In the genomic region with DNA sequence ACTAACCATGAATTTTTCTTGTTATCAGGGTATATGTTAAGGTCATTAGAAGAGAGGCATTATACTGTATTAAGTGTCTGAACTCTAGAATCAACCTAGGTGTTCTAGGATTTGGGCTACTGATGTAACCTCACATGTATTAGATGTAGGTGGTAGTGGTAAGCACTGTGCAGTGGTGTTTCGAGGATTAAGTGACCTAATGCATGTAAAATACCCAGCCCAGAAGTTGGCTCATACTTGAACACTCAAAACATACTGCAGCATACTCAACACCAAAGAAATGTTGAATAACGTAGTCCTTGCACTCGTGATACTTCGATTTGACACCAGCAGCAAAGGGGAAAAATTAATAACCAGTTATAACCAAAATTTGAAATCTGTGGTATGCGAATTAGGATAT, we compare ENCODE assay signal across 16 cellular contexts. TPM values are rescaled to one million over a fixed set of nuclear protein-coding genes. Genes with fewer than 3 reads are reported as not detected.
DNase-seq lines count a peak whose midpoint lies in the region; ATAC-seq, FAIRE-seq and TF ChIP-seq lines count a peak whose summit lies in the region.
"Had no signal": no experiment of that assay in that cellular context is flagged by ENCODE, and none has a peak within 500 bp of the region (broad histone marks: within the 10 kb centered on the region; RNA-seq: fewer than 3 reads in every experiment).

No MANE protein-coding gene starts in this region.

- no peak for TF ChIP-seq POLR2A in GM12891 (IDR thresholded peaks at IDR 0.05; ENCODE audit: low read depth, low read length)

- H3K9me3 Mint-ChIP-seq in activated naive CD8-positive, alpha-beta T cell treated with anti-CD3 and anti-CD28 coated beads, Interleukin-2, amount 50 U/mL, for 24 hours = no peaks in the 10 kb centered on the region
- H3K9me3 Mint-ChIP-seq in activated naive CD8-positive, alpha-beta T cell treated with anti-CD3 and anti-CD28 coated beads for 36 hours = peaks cover under 1% of the 10 kb centered on the region
- peaks cover 0 to 1% (median 0%) of the 10 kb centered on the region in 7 donors for H3K9me3 Mint-ChIP-seq in CD4-positive, CD25-positive, alpha-beta regulatory T cell
- H3K9me3 Mint-ChIP-seq in naive B cell (peaks cover 0 to 5% (median 0%) of the 10 kb centered on the region in 7 donors), WTC11 (no peaks in the 10 kb centered on the region)
- H3K9me3 Mint-ChIP-seq: CD8-positive, alpha-beta memory T cell; GM23338 had no signal

- H3K4me1 ChIP-seq in CD4-positive, CD25-positive, alpha-beta regulatory T cell (ENCODE audit: control insufficient read depth, insufficient read depth, low read length, poor library complexity, severe bottlenecking) = peaks cover 39% of the 10 kb centered on the region
- H3K4me1 ChIP-seq: BE2C had no signal

- no peak overlapping the region for H3K4me3 Mint-ChIP-seq in activated naive CD8-positive, alpha-beta T cell treated with anti-CD3 and anti-CD28 coated beads, Interleukin-2, amount 50 U/mL, for 24 hours
- H3K4me3 Mint-ChIP-seq in activated naive CD8-positive, alpha-beta T cell treated with anti-CD3 and anti-CD28 coated beads for 36 hours = no peak overlapping the region
- peak overlapping the region in 2 of 4 donors; percentile 23 for H3K4me3 Mint-ChIP-seq in CD4-positive, CD25-positive, alpha-beta regulatory T cell
- H3K4me3 Mint-ChIP-seq in naive B cell (no peak overlapping the region), WTC11 (no peak overlapping the region)
- H3K4me3 Mint-ChIP-seq: CD14-positive monocyte, GM23338 had no signal

- H3K4me3 ChIP-seq in CD4-positive, CD25-positive, alpha-beta regulatory T cell (ENCODE audit: low read depth, low read length) = peak overlapping the region; percentile 3
- H3K4me3 ChIP-seq: A549, GM23338 had no signal

- no peak overlapping the region for H3K27ac ChIP-seq in CD4-positive, CD25-positive, alpha-beta regulatory T cell (ENCODE audit: insufficient read depth, low read length, poor library complexity, severe bottlenecking)
- H3K27ac ChIP-seq: A549 had no signal

- H3K36me3 Mint-ChIP-seq in activated naive CD8-positive, alpha-beta T cell treated with anti-CD3 and anti-CD28 coated beads, Interleukin-2, amount 50 U/mL, for 24 hours (ENCODE audit: low read depth) = peaks cover 33% of the 10 kb centered on the region
- H3K36me3 Mint-ChIP-seq in activated naive CD8-positive, alpha-beta T cell treated with anti-CD3 and anti-CD28 coated beads for 36 hours = peaks cover 39% of the 10 kb centered on the region
- H3K36me3 Mint-ChIP-seq in CD4-positive, CD25-positive, alpha-beta regulatory T cell = peaks cover 16% of the 10 kb centered on the region
- H3K36me3 Mint-ChIP-seq in naive B cell (peaks cover 0 to 18% of the 10 kb centered on the region in 2 donors), WTC11 (0 out of 2 replicates have a peak, but pooled peaks cover 3% of the 10 kb centered on the region)

- no peak for TF ChIP-seq CTCF in WTC11 (IDR thresholded peaks at IDR 0.05)
- TF ChIP-seq CTCF in GM20000 (IDR thresholded peaks at IDR 0.05; ENCODE audit: extremely low read depth, missing control alignments) = no peak

- no peaks in the 10 kb centered on the region for H3K27me3 Mint-ChIP-seq in activated naive CD8-positive, alpha-beta T cell treated with anti-CD3 and anti-CD28 coated beads, Interleukin-2, amount 50 U/mL, for 24 hours
- no peaks in the 10 kb centered on the region for H3K27me3 Mint-ChIP-seq in activated naive CD8-positive, alpha-beta T cell treated with anti-CD3 and anti-CD28 coated beads for 36 hours
- H3K27me3 Mint-ChIP-seq in CD4-positive, CD25-positive, alpha-beta regulatory T cell = no peaks in the 10 kb centered on the region
- H3K27me3 Mint-ChIP-seq in naive B cell = no peaks in the 10 kb centered on the region
- no peaks in the 10 kb centered on the region for H3K27me3 Mint-ChIP-seq in WTC11 (ENCODE audit: low read depth)
- H3K27me3 Mint-ChIP-seq: CD8-positive, alpha-beta memory T cell had no signal

- no peaks in the 10 kb centered on the region for H3K27me3 ChIP-seq in CD4-positive, CD25-positive, alpha-beta regulatory T cell (ENCODE audit: control insufficient read depth, insufficient read depth, low read length)
- H3K27me3 ChIP-seq: BE2C had no signal

- H3K9me3 ChIP-seq in CD4-positive, CD25-positive, alpha-beta regulatory T cell (ENCODE audit: control insufficient read depth in 2 of 2, low read length in 2 of 2) = no peaks in the 10 kb centered on the region
- H3K9me3 ChIP-seq: A549, BE2C had no signal

- POLR2A ChIA-PET in WTC11 (lab: Charles Lee) = no interaction called here

- CTCF ChIA-PET in WTC11 (lab: Charles Lee) = no interaction called here

- peak; percentile 12 for ATAC-seq in activated naive CD8-positive, alpha-beta T cell treated with anti-CD3 and anti-CD28 coated beads, Interleukin-2, amount 50 U/mL, for 24 hours
- no peak for ATAC-seq in CD4-positive, CD25-positive, alpha-beta regulatory T cell (ENCODE audit: low read depth in 2 of 2)
- no peak for ATAC-seq in naive B cell (ENCODE audit: low read depth in 2 of 2)
- no peak for ATAC-seq in WTC11
- ATAC-seq: A549, GM23338 had no signal

- FAIRE-seq in GM12891 (lab: Jason Lieb, UNC) = peak; percentile 66
- FAIRE-seq: A549 had no signal

- H3K4me1 Mint-ChIP-seq in activated naive CD8-positive, alpha-beta T cell treated with anti-CD3 and anti-CD28 coated beads, Interleukin-2, amount 50 U/mL, for 24 hours = peaks cover 54% of the 10 kb centered on the region
- H3K4me1 Mint-ChIP-seq in activated naive CD8-positive, alpha-beta T cell treated with anti-CD3 and anti-CD28 coated beads for 36 hours = peaks cover 34% of the 10 kb centered on the region
- peaks cover 30 to 52% (median 45%) of the 10 kb centered on the region in 4 donors for H3K4me1 Mint-ChIP-seq in CD4-positive, CD25-positive, alpha-beta regulatory T cell
- H3K4me1 Mint-ChIP-seq in naive B cell (peaks cover 34 to 62% (median 59%) of the 10 kb centered on the region in 3 donors), WTC11 (peaks cover 28% of the 10 kb centered on the region)

- DNase-seq in activated naive CD8-positive, alpha-beta T cell treated with anti-CD3 and anti-CD28 coated beads, Interleukin-2, amount 50 U/mL, for 24 hours = no peak
- DNase-seq in activated naive CD8-positive, alpha-beta T cell treated with anti-CD3 and anti-CD28 coated beads for 36 hours = no peak
- DNase-seq in CD4-positive, CD25-positive, alpha-beta regulatory T cell = no peak
- DNase-seq in GM12891 (ENCODE audit: insufficient read length, low spot score) = no peak
- no peak for DNase-seq in naive B cell
- no peak for DNase-seq in WTC11 (ENCODE audit: low spot score)
- DNase-seq in GM20000 (ENCODE audit: low spot score) = no peak
- DNase-seq: BE2C; CD8-positive, alpha-beta memory T cell; DMS53; GF-D8; H7; IMR-90 had no signal

- no peaks in the 10 kb centered on the region for H3K36me3 ChIP-seq in CD4-positive, CD25-positive, alpha-beta regulatory T cell (ENCODE audit: control insufficient read depth, insufficient read depth, low read length)
- H3K36me3 ChIP-seq: BE2C had no signal

- H3K27ac Mint-ChIP-seq in activated naive CD8-positive, alpha-beta T cell treated with anti-CD3 and anti-CD28 coated beads, Interleukin-2, amount 50 U/mL, for 24 hours = no peak overlapping the region
- H3K27ac Mint-ChIP-seq in activated naive CD8-positive, alpha-beta T cell treated with anti-CD3 and anti-CD28 coated beads for 36 hours = no peak overlapping the region
- H3K27ac Mint-ChIP-seq in CD4-positive, CD25-positive, alpha-beta regulatory T cell = peak overlapping the region; percentile 3 to 70 (median 8)
- peak overlapping the region in 4 of 6 donors; percentile 29 to 75 (median 59) for H3K27ac Mint-ChIP-seq in naive B cell
- no peak overlapping the region for H3K27ac Mint-ChIP-seq in WTC11

TF ChIP-seq in GM12891, 5 proteins besides CTCF, POLR2A, EP300 and RAD21:
- TF ChIP-seq POU2F2 (IDR thresholded peaks at IDR 0.05; ENCODE audit: low read depth, low read length) (no peak), POLR2AphosphoS5 (IDR thresholded peaks at IDR 0.05; ENCODE audit: low read depth, low read length) (no peak), TAF1 (IDR thresholded peaks at IDR 0.05; ENCODE audit: low read depth, low read length) (no peak), SPI1 (IDR thresholded peaks at IDR 0.05; ENCODE audit: low read depth, low read length) (no peak), PAX5 (IDR thresholded peaks at IDR 0.05; ENCODE audit: insufficient read depth, low read length, severe bottlenecking) (no peak)

TF ChIP-seq in WTC11, 78 proteins besides CTCF, POLR2A, EP300 and RAD21 (continues in another document):
- TF ChIP-seq RELA (CRISPR knock-in tag; IDR thresholded peaks at IDR 0.05; ENCODE audit: borderline replicate concordance) (no peak), CBFB (CRISPR knock-in tag; IDR thresholded peaks at IDR 0.05; ENCODE audit: low read depth) (no peak)
- TF ChIP-seq, protein P1, sequence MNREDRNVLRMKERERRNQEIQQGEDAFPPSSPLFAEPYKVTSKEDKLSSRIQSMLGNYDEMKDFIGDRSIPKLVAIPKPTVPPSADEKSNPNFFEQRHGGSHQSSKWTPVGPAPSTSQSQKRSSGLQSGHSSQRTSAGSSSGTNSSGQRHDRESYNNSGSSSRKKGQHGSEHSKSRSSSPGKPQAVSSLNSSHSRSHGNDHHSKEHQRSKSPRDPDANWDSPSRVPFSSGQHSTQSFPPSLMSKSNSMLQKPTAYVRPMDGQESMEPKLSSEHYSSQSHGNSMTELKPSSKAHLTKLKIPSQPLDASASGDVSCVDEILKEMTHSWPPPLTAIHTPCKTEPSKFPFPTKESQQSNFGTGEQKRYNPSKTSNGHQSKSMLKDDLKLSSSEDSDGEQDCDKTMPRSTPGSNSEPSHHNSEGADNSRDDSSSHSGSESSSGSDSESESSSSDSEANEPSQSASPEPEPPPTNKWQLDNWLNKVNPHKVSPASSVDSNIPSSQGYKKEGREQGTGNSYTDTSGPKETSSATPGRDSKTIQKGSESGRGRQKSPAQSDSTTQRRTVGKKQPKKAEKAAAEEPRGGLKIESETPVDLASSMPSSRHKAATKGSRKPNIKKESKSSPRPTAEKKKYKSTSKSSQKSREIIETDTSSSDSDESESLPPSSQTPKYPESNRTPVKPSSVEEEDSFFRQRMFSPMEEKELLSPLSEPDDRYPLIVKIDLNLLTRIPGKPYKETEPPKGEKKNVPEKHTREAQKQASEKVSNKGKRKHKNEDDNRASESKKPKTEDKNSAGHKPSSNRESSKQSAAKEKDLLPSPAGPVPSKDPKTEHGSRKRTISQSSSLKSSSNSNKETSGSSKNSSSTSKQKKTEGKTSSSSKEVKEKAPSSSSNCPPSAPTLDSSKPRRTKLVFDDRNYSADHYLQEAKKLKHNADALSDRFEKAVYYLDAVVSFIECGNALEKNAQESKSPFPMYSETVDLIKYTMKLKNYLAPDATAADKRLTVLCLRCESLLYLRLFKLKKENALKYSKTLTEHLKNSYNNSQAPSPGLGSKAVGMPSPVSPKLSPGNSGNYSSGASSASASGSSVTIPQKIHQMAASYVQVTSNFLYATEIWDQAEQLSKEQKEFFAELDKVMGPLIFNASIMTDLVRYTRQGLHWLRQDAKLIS (CRISPR knock-in tag; IDR thresholded peaks at IDR 0.05; ENCODE audit: borderline replicate concordance) = no peak

RNA-seq across cellular contexts. Expression of a gene that starts 48.7 kb away (rescaled TPM):
- total RNA-seq in activated naive CD8-positive, alpha-beta T cell treated with anti-CD3 and anti-CD28 coated beads for 36 hours = 10 to 100 TPM; 58.0 to 59.7 TPM
- total RNA-seq in CD4-positive, CD25-positive, alpha-beta regulatory T cell = 89.7 TPM
- 10 to 100 TPM; 10.0 to 22.2 (median 13.7) TPM for polyA plus RNA-seq in CD4-positive, CD25-positive, alpha-beta regulatory T cell
- 25.2 TPM for polyA plus RNA-seq in GM12891 (2012; ENCODE audit: low read depth, missing spikeins)
- polyA plus RNA-seq in naive B cell (ENCODE audit: low read depth in 6 of 6) = 10 to 100 TPM; 20.4 to 67.9 (median 26.6) TPM
- total RNA-seq in WTC11 (2021) = 134 to 145 TPM (median 138 TPM) in 3 replicates

Comparison
In these comparisons a context has a peak if more than half of its experiments do, and no peak if none do; other contexts are left out.
1. H3K27ac Mint-ChIP-seq: peak in CD4-positive, CD25-positive, alpha-beta regulatory T cell (3 of 3) and naive B cell (4 of 6); none in activated naive CD8-positive, alpha-beta T cell treated with anti-CD3 and anti-CD28 coated beads, Interleukin-2, amount 50 U/mL, for 24 hours (single experiment), activated naive CD8-positive, alpha-beta T cell treated with anti-CD3 and anti-CD28 coated beads for 36 hours (single experiment) and WTC11 (single experiment).